In genomic region chr18:21714472-21714871, GRCh38 we compare ENCODE assay signal across 22 cellular contexts.
"Had no signal": no experiment of that assay in that cellular context is flagged by ENCODE, and none has a peak within 500 bp of the region (broad histone marks: within the 10 kb centered on the region; RNA-seq: fewer than 3 reads in every experiment).

No MANE protein-coding gene starts in this region.

- DNase-seq: activated CD4-positive, alpha-beta memory T cell treated with anti-CD3 and anti-CD28 coated beads for 36 hours; activated CD4-positive, alpha-beta T cell treated with anti-CD3 and anti-CD28 coated beads for 48 hours; activated gamma-delta T cell treated with Interleukin-2 at 50 U/mL for 16 hours; activated T-cell treated with anti-CD3 and anti-CD28 coated beads for 4 hours; anterior cingulate cortex; body of pancreas; cortex of kidney; endodermal cell; hypothalamus; left ventricle myocardium inferior; naive thymus-derived CD4-positive, alpha-beta T cell; ovary; spleen; stimulated activated CD4-positive, alpha-beta T cell treated with anti-CD3 and anti-CD28 coated beads, Interleukin-4, amount 100 ng/mL, for 24 hours; stimulated activated naive CD8-positive, alpha-beta T cell treated with anti-CD3 and anti-CD28 coated beads, Interleukin-15, Interleukin-2, amounts not matched to agents 100 U/mL and 50 U/mL, for 24 hours; substantia nigra; thyroid gland had no signal

- H3K27me3 ChIP-seq: body of pancreas, cardiac muscle cell, gastroesophageal sphincter, ovary, right atrium auricular region, spleen, thyroid gland had no signal

- H3K36me3 Mint-ChIP-seq: activated CD4-positive, alpha-beta memory T cell treated with anti-CD3 and anti-CD28 coated beads for 36 hours had no signal

- H3K27me3 Mint-ChIP-seq: activated CD4-positive, alpha-beta memory T cell treated with anti-CD3 and anti-CD28 coated beads for 36 hours; activated naive CD4-positive, alpha-beta T cell treated with anti-CD3 and anti-CD28 coated beads, Interleukin-2, amount 50 U/mL, for 24 hours had no signal

- H3K9me3 ChIP-seq: body of pancreas, gastroesophageal sphincter, ovary, prostate gland, right atrium auricular region, thyroid gland had no signal

- H3K4me1 ChIP-seq: body of pancreas, gastroesophageal sphincter, left ventricle myocardium inferior, prostate gland, right atrium auricular region, spleen, thyroid gland had no signal

- H3K36me3 ChIP-seq: cardiac muscle cell, gastroesophageal sphincter, left ventricle myocardium inferior, ovary, prostate gland, right atrium auricular region, spleen, thyroid gland had no signal

- ATAC-seq: body of pancreas; gastroesophageal sphincter; naive thymus-derived CD4-positive, alpha-beta T cell; stimulated activated naive CD8-positive, alpha-beta T cell treated with anti-CD3 and anti-CD28 coated beads, Interleukin-15, Interleukin-2, amounts not matched to agents 100 U/mL and 50 U/mL, for 24 hours had no signal

- H3K27ac Mint-ChIP-seq: activated CD4-positive, alpha-beta memory T cell treated with anti-CD3 and anti-CD28 coated beads for 36 hours; activated naive CD4-positive, alpha-beta T cell treated with anti-CD3 and anti-CD28 coated beads, Interleukin-2, amount 50 U/mL, for 24 hours; endodermal cell; naive thymus-derived CD4-positive, alpha-beta T cell had no signal

- H3K4me3 ChIP-seq: body of pancreas, cardiac muscle cell, gastroesophageal sphincter, left ventricle myocardium inferior, ovary, prostate gland, right atrium auricular region, spleen, thyroid gland had no signal

- H3K4me3 Mint-ChIP-seq: activated CD4-positive, alpha-beta memory T cell treated with anti-CD3 and anti-CD28 coated beads for 36 hours; activated naive CD4-positive, alpha-beta T cell treated with anti-CD3 and anti-CD28 coated beads, Interleukin-2, amount 50 U/mL, for 24 hours; endodermal cell; naive thymus-derived CD4-positive, alpha-beta T cell had no signal

- H3K27ac ChIP-seq: body of pancreas, cardiac muscle cell, gastroesophageal sphincter, left ventricle myocardium inferior, ovary, prostate gland, right atrium auricular region, spleen, thyroid gland had no signal
